1 cellular context compared by ENCODE assay signal in genomic region chr19:29953352-29954247, GRCh38.
TF ChIP-seq lines count a peak whose summit lies in the region.

No MANE protein-coding gene starts in this region.

TF ChIP-seq in HepG2, 621 proteins besides CTCF, POLR2A, EP300 and RAD21:
- TF ChIP-seq CEBPG (CRISPR knock-in tag; IDR thresholded peaks at IDR 0.05) (peak; percentile 46), CEBPB (IDR thresholded peaks at IDR 0.05; ENCODE audit: borderline replicate concordance, low read depth, low read length) (peak; percentile 65), ATF4 (CRISPR knock-in tag; IDR thresholded peaks at IDR 0.05) (peak in 1 of 2 experiments; percentile 44; a peak in 1 of 4 replicates)
- TF ChIP-seq, protein P1, sequence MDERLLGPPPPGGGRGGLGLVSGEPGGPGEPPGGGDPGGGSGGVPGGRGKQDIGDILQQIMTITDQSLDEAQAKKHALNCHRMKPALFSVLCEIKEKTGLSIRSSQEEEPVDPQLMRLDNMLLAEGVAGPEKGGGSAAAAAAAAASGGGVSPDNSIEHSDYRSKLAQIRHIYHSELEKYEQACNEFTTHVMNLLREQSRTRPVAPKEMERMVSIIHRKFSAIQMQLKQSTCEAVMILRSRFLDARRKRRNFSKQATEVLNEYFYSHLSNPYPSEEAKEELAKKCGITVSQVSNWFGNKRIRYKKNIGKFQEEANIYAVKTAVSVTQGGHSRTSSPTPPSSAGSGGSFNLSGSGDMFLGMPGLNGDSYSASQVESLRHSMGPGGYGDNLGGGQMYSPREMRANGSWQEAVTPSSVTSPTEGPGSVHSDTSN (CRISPR knock-in tag; IDR thresholded peaks at IDR 0.05) = no peak
